2 cellular contexts compared by ENCODE assay signal in genomic region chr10:44960482-44961230, GRCh38.
TF ChIP-seq lines count a peak whose summit lies in the region.

No MANE protein-coding gene starts in this region.

TF ChIP-seq in SK-N-SH, 30 proteins besides CTCF, POLR2A, EP300 and RAD21 (continued from another document):
- TF ChIP-seq POLR2AphosphoS5 (IDR thresholded peaks at IDR 0.05; ENCODE audit: low read depth, low read length) (no peak), SMC3 (IDR thresholded peaks at IDR 0.05; ENCODE audit: low read depth, low read length) (no peak), TAF1 (IDR thresholded peaks at IDR 0.05; ENCODE audit: borderline replicate concordance, low read depth, low read length) (no peak), MXI1 (IDR thresholded peaks at IDR 0.05; ENCODE audit: low read depth, low read length) (no peak), FOXM1 (IDR thresholded peaks at IDR 0.05; ENCODE audit: low read depth) (no peak), USF2 (IDR thresholded peaks at IDR 0.05; ENCODE audit: borderline replicate concordance, low read depth, low read length) (no peak), RXRA (IDR thresholded peaks at IDR 0.05; ENCODE audit: borderline replicate concordance, low read depth) (no peak), MEF2A (IDR thresholded peaks at IDR 0.05; ENCODE audit: borderline replicate concordance, low read depth) (no peak), NRF1 (IDR thresholded peaks at IDR 0.05; ENCODE audit: low read depth, low read length) (no peak), PBX3 (IDR thresholded peaks at IDR 0.05) (no peak), JUND (IDR thresholded peaks at IDR 0.05) (no peak), NFIC (IDR thresholded peaks at IDR 0.05; ENCODE audit: borderline replicate concordance) (no peak), TCF12 (IDR thresholded peaks at IDR 0.05) (no peak), ELF1 (IDR thresholded peaks at IDR 0.05) (no peak)
- TF ChIP-seq, protein P1, sequence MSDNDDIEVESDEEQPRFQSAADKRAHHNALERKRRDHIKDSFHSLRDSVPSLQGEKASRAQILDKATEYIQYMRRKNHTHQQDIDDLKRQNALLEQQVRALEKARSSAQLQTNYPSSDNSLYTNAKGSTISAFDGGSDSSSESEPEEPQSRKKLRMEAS (IDR thresholded peaks at IDR 0.05; ENCODE audit: low read depth) = no peak
- TF ChIP-seq, protein P2, sequence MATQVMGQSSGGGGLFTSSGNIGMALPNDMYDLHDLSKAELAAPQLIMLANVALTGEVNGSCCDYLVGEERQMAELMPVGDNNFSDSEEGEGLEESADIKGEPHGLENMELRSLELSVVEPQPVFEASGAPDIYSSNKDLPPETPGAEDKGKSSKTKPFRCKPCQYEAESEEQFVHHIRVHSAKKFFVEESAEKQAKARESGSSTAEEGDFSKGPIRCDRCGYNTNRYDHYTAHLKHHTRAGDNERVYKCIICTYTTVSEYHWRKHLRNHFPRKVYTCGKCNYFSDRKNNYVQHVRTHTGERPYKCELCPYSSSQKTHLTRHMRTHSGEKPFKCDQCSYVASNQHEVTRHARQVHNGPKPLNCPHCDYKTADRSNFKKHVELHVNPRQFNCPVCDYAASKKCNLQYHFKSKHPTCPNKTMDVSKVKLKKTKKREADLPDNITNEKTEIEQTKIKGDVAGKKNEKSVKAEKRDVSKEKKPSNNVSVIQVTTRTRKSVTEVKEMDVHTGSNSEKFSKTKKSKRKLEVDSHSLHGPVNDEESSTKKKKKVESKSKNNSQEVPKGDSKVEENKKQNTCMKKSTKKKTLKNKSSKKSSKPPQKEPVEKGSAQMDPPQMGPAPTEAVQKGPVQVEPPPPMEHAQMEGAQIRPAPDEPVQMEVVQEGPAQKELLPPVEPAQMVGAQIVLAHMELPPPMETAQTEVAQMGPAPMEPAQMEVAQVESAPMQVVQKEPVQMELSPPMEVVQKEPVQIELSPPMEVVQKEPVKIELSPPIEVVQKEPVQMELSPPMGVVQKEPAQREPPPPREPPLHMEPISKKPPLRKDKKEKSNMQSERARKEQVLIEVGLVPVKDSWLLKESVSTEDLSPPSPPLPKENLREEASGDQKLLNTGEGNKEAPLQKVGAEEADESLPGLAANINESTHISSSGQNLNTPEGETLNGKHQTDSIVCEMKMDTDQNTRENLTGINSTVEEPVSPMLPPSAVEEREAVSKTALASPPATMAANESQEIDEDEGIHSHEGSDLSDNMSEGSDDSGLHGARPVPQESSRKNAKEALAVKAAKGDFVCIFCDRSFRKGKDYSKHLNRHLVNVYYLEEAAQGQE (IDR thresholded peaks at IDR 0.05; ENCODE audit: low read depth, low read length) = no peak

TF ChIP-seq in SK-N-SH treated with all-trans-retinoic acid at 6 μM for 48 hours, 23 proteins besides CTCF, POLR2A, EP300 and RAD21 (continued from another document):
- no peak for TF ChIP-seq CSRNP3 (CRISPR knock-in tag; IDR thresholded peaks at IDR 0.05)
- TF ChIP-seq ZFP3 (CRISPR knock-in tag; IDR thresholded peaks at IDR 0.05) = no peak
- TF ChIP-seq PPARA (CRISPR knock-in tag; IDR thresholded peaks at IDR 0.05; ENCODE audit: borderline replicate concordance) = no peak
- TF ChIP-seq, protein P3, sequence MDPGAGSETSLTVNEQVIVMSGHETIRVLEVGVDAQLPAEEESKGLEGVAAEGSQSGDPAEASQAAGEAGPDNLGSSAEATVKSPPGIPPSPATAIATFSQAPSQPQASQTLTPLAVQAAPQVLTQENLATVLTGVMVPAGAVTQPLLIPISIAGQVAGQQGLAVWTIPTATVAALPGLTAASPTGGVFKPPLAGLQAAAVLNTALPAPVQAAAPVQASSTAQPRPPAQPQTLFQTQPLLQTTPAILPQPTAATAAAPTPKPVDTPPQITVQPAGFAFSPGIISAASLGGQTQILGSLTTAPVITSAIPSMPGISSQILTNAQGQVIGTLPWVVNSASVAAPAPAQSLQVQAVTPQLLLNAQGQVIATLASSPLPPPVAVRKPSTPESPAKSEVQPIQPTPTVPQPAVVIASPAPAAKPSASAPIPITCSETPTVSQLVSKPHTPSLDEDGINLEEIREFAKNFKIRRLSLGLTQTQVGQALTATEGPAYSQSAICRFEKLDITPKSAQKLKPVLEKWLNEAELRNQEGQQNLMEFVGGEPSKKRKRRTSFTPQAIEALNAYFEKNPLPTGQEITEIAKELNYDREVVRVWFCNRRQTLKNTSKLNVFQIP (CRISPR knock-in tag; IDR thresholded peaks at IDR 0.05; ENCODE audit: borderline replicate concordance, low read depth) = no peak
- no peak for TF ChIP-seq ISL1 (CRISPR knock-in tag; IDR thresholded peaks at IDR 0.05)
- TF ChIP-seq PATZ1 (CRISPR knock-in tag; IDR thresholded peaks at IDR 0.05; ENCODE audit: borderline replicate concordance) = no peak
- no peak for TF ChIP-seq OSR1 (CRISPR knock-in tag; IDR thresholded peaks at IDR 0.05)
- no peak for TF ChIP-seq RARB (CRISPR knock-in tag; IDR thresholded peaks at IDR 0.05)
- TF ChIP-seq CSDC2 (CRISPR knock-in tag; IDR thresholded peaks at IDR 0.05) = no peak
- TF ChIP-seq ZNF8 (CRISPR knock-in tag; IDR thresholded peaks at IDR 0.05) = no peak
- TF ChIP-seq, protein P4, sequence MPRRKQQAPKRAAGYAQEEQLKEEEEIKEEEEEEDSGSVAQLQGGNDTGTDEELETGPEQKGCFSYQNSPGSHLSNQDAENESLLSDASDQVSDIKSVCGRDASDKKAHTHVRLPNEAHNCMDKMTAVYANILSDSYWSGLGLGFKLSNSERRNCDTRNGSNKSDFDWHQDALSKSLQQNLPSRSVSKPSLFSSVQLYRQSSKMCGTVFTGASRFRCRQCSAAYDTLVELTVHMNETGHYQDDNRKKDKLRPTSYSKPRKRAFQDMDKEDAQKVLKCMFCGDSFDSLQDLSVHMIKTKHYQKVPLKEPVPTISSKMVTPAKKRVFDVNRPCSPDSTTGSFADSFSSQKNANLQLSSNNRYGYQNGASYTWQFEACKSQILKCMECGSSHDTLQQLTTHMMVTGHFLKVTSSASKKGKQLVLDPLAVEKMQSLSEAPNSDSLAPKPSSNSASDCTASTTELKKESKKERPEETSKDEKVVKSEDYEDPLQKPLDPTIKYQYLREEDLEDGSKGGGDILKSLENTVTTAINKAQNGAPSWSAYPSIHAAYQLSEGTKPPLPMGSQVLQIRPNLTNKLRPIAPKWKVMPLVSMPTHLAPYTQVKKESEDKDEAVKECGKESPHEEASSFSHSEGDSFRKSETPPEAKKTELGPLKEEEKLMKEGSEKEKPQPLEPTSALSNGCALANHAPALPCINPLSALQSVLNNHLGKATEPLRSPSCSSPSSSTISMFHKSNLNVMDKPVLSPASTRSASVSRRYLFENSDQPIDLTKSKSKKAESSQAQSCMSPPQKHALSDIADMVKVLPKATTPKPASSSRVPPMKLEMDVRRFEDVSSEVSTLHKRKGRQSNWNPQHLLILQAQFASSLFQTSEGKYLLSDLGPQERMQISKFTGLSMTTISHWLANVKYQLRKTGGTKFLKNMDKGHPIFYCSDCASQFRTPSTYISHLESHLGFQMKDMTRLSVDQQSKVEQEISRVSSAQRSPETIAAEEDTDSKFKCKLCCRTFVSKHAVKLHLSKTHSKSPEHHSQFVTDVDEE (CRISPR knock-in tag; IDR thresholded peaks at IDR 0.05) = no peak
- no peak for TF ChIP-seq BACH2 (CRISPR knock-in tag; IDR thresholded peaks at IDR 0.05; ENCODE audit: borderline replicate concordance)
